In the genomic region with DNA sequence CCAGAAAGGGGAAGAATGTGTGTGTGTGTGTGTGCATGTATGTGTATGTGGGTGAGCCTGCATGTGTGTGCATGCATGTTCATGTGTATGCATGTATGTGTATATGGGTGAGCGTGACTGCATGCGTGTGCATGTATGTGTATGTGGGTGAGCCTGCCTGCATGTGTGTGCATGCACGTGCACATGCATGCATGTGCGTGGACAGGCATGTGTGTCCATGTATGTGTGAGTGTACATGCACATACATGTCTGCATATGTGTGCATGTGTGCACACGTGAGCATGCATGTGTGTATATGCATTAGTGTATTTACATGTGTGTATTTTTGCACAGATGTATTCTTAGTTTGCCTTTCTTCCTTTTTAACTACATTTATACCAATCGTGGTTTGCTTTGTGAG, we compare ENCODE assay signal across 28 cellular contexts.
"Had no signal": no experiment of that assay in that cellular context is flagged by ENCODE, and none has a peak within 500 bp of the region (broad histone marks: within the 10 kb centered on the region; RNA-seq: fewer than 3 reads in every experiment).

No MANE protein-coding gene starts in this region.

- FAIRE-seq: K562 had no signal

- H3K9me3 ChIP-seq: SJCRH30 had no signal

- DNase-seq: Kasumi-1; MM.1S; NCI-H1048; NCI-H1105 treated with DMSO at 0.1 percent for 48 hours; NCI-H1417 treated with DMSO at 0.1 percent for 48 hours; NCI-H146; NCI-H1694 treated with DMSO at 0.1 percent for 48 hours; NCI-H1930; NCI-H2081; NCI-H2107; NCI-H2171; NCI-H226; NCI-H446; NCI-H510A; NCI-H524 treated with DMSO at 0.1 percent for 48 hours; NCI-H69; NCI-H774; NK-92 treated with Interleukin-12 subunit alpha and Interleukin-12 subunit beta, amount 100 ng/mL, for 24 hours; PC-3; SHP77; SJCRH30 had no signal

- ATAC-seq: K562, Panc1, PC-3, SK-N-SH treated with all-trans-retinoic acid at 6 μM for 48 hours had no signal

- H3K4me3 ChIP-seq: K562, SJCRH30 had no signal

- H3K4me2 ChIP-seq: KMS-11 had no signal

- H3K36me3 ChIP-seq: SJCRH30 had no signal

- H3K27me3 ChIP-seq: SJCRH30 had no signal

- H3K4me1 Mint-ChIP-seq: IgD-negative memory B cell had no signal

- H3K9ac ChIP-seq: KMS-11 had no signal

- H3K4me3 Mint-ChIP-seq: IgD-negative memory B cell had no signal

- H3K27ac Mint-ChIP-seq: IgD-negative memory B cell had no signal

- H3K27ac ChIP-seq: HL-60, KMS-11, RWPE1, SJCRH30 had no signal
